Comparison of ENCODE assay signal across 12 cellular contexts in genomic region chr11:122137081-122137793, GRCh38. TPM values are rescaled to one million over a fixed set of nuclear protein-coding genes. Genes with fewer than 3 reads are reported as not detected.
A peak's percentile ranks its signal among the peaks of the same experiment; 100 is the strongest.
DNase-seq lines count a peak whose midpoint lies in the region; ATAC-seq, FAIRE-seq and TF ChIP-seq lines count a peak whose summit lies in the region.
"Had no signal": no experiment of that assay in that cellular context is flagged by ENCODE, and none has a peak within 500 bp of the region (broad histone marks: within the 10 kb centered on the region; RNA-seq: fewer than 3 reads in every experiment).

No MANE protein-coding gene starts in this region.

- no peak overlapping the region for H2BK12ac ChIP-seq in mesenchymal stem cell (ENCODE audit: low read length in 2 of 2)

- no peak overlapping the region for H4K91ac ChIP-seq in mesenchymal stem cell (ENCODE audit: low read length)

- CTCF ChIA-PET in AG04450 (lab: Charles Lee): no interaction called here

- H3K27ac ChIP-seq in AG04450 (ENCODE audit: low read depth, low read length) (no peak overlapping the region), mesenchymal stem cell (ENCODE audit: low read length, poor library complexity, severe bottlenecking) (peak overlapping the region; percentile 65)
- H3K27ac ChIP-seq: VCaP had no signal

- H3K4me3 ChIP-seq in AG04450 (ENCODE audit: low read depth, low read length) (no peak overlapping the region), mesenchymal stem cell (ENCODE audit: insufficient read depth in 1 of 2, low read depth in 1 of 2, low read length in 2 of 2) (no peak overlapping the region)

- no CpG with 5 or more reads among the region's 2 CpGs for WGBS in mesenchymal stem cell

- H4K8ac ChIP-seq in mesenchymal stem cell (ENCODE audit: low read length): no peak overlapping the region

- no peak overlapping the region for H3K4ac ChIP-seq in mesenchymal stem cell (ENCODE audit: low read depth in 1 of 2, low read length in 2 of 2)

- POLR2A ChIA-PET in AG04450 (lab: Yijun Ruan, JAX): interaction anchor here (0.6 to 1.6 kb wide), 2 partner anchors 52 to 60 kb away, joined by 3 read pairs; no protein-coding TSS in a partner anchor

- no peak overlapping the region for H2AK5ac ChIP-seq in mesenchymal stem cell (ENCODE audit: low read length, severe bottlenecking)

- H2AFZ ChIP-seq in mesenchymal stem cell (ENCODE audit: low read depth, low read length): no peak overlapping the region

- H3K14ac ChIP-seq in mesenchymal stem cell (ENCODE audit: low read length in 2 of 2): no peak overlapping the region

- H3K36me3 ChIP-seq in mesenchymal stem cell (ENCODE audit: control insufficient read depth in 1 of 2, insufficient read depth in 2 of 2, low read depth in 1 of 2, low read length in 2 of 2): peaks cover 2 to 56% of the 10 kb centered on the region in 2 experiments

- H3K79me1 ChIP-seq in mesenchymal stem cell (replicated peaks; ENCODE audit: low read length, poor library complexity, severe bottlenecking): no peaks in the 10 kb centered on the region

- ATAC-seq in GM18520 (IDR thresholded peaks at IDR 0.05; ENCODE audit: unreplicated experiment): no peak

- H3K23ac ChIP-seq in mesenchymal stem cell (ENCODE audit: low read length in 2 of 2): no peak overlapping the region

- no peak overlapping the region for H2BK15ac ChIP-seq in mesenchymal stem cell (ENCODE audit: low read depth, poor library complexity, severe bottlenecking)

- peaks cover 4% of the 10 kb centered on the region for H3K4me1 ChIP-seq in mesenchymal stem cell (ENCODE audit: control insufficient read depth, insufficient read depth, low read depth, low read length)

- no peak overlapping the region for H3K4me2 ChIP-seq in mesenchymal stem cell (ENCODE audit: low read length, poor library complexity, severe bottlenecking)

- H3K27me3 ChIP-seq in AG04450 (ENCODE audit: control insufficient read depth, insufficient read depth, low read length): no peaks in the 10 kb centered on the region
- H3K27me3 ChIP-seq in mesenchymal stem cell (ENCODE audit: control insufficient read depth in 1 of 2, insufficient read depth in 1 of 2, low read length in 2 of 2): no peaks in the 10 kb centered on the region

- DNase-seq in AG04450 (ENCODE audit: low read depth, low spot score): peak; percentile 76
- peak; percentile 41 for DNase-seq in NCI-H460 (ENCODE audit: extremely low read depth, low read depth)
- peak; percentile 93 for DNase-seq in mesenchymal stem cell
- no peak for DNase-seq in NCI-H2107 treated with DMSO at 0.1 percent for 48 hours (lab: John Stamatoyannopoulos, UW; ENCODE audit: unreplicated experiment)
- DNase-seq in medulla oblongata (ENCODE audit: extremely low spot score): no peak
- DNase-seq in HuH-7 (ENCODE audit: low spot score): no peak
- DNase-seq: activated naive CD4-positive, alpha-beta T cell treated with anti-CD3 and anti-CD28 coated beads for 36 hours; NCI-H526 treated with DMSO at 0.1 percent for 48 hours; posterior cingulate gyrus had no signal

- H3K9me3 ChIP-seq in AG04450 (ENCODE audit: control insufficient read depth, insufficient read depth, low read length): no peaks in the 10 kb centered on the region
- no peaks in the 10 kb centered on the region for H3K9me3 ChIP-seq in mesenchymal stem cell (ENCODE audit: control insufficient read depth, low read length)

- no peak overlapping the region for H2BK120ac ChIP-seq in mesenchymal stem cell (ENCODE audit: low read depth, low read length)

- H3K9ac ChIP-seq in mesenchymal stem cell (ENCODE audit: low read length): peak overlapping the region; percentile 71

- FAIRE-seq in endometrium (lab: Jason Lieb, UNC): peak; percentile 45

- TF ChIP-seq CTCF in AG04450 (IDR thresholded peaks at IDR 0.05; ENCODE audit: low read depth, low read length): no peak

- no peak overlapping the region for H2BK5ac ChIP-seq in mesenchymal stem cell (ENCODE audit: low read depth, low read length, poor library complexity, severe bottlenecking)

- H3K18ac ChIP-seq in mesenchymal stem cell (ENCODE audit: low read depth in 1 of 2, low read length in 2 of 2): no peak overlapping the region

RNA-seq across cellular contexts. Expression of gene BLID, which starts 21.2 kb away (rescaled TPM):
- polyA plus RNA-seq in AG04450 (2011; rRNA removed): 0.48 and 0.94 TPM in 2 replicates
- polyA minus RNA-seq in AG04450 (2011; rRNA and poly(A)+ RNA removed): 19.8 and 30.4 TPM in 2 replicates
- not detected in 2 replicates for total RNA-seq in NCI-H460 (2014; rRNA removed; shearing (Covaris generic))
- not detected in 2 replicates for polyA plus RNA-seq in NCI-H460 (2014; cell fraction: nucleus; rRNA removed)
- polyA plus RNA-seq in mesenchymal stem cell (2013, experiment 1 of 2): not detected
- polyA plus RNA-seq in mesenchymal stem cell (2013, experiment 2 of 2): not detected
- total RNA-seq: activated naive CD4-positive, alpha-beta T cell treated with anti-CD3 and anti-CD28 coated beads for 36 hours had no signal

Comparison
In these comparisons a context has a peak if more than half of its experiments do, and no peak if none do; other contexts are left out.
1. DNase-seq: peak in AG04450 (single experiment), NCI-H460 (single experiment) and mesenchymal stem cell (single experiment); none in NCI-H2107 treated with DMSO at 0.1 percent for 48 hours (single experiment), medulla oblongata (single experiment) and HuH-7 (single experiment).